ENCODE assay signal across 19 cellular contexts in the genomic region with DNA sequence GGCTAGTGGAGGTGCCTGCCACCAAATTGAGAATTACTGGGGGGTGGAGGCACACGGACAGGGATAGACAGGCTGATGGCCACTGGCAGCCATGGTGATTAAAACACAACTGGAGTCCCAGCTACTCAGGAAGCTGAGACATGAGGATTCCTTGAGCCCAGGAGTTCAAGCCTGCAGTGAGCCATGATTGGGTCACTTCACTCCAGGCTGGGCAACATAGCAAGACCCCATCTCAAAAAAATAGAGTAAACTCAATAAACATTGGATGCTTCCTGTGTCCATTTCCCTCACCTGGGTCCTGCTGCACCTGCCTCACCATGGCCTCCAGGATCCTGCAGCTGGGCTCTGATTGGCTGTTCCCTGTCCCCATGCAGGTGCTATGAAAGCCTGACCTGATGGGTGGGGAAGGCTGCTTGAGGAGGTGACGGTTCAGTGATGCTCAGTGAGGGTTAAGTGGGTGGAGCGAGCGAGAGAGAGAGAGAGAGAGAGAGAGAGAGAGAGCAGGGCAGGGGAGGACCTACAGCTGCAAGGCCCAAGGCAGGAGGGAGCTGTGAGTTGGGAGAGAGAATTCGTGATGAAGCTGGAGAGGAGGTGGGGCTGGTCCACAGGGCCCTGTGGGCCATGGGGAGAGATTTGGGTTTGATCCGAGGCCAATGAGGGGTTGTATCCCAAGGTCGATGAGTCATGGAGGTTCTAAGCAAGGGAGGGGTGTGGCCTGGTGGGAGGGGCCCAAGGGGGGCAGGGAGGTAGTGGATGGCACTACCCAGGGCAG. TPM values are rescaled to one million over a fixed set of nuclear protein-coding genes. Genes with fewer than 3 reads are reported as not detected.
DNase-seq lines count a peak whose midpoint lies in the region; ATAC-seq and TF ChIP-seq lines count a peak whose summit lies in the region.
"Had no signal": no experiment of that assay in that cellular context is flagged by ENCODE, and none has a peak within 500 bp of the region (broad histone marks: within the 10 kb centered on the region; RNA-seq: fewer than 3 reads in every experiment).

No MANE protein-coding gene starts in this region.

- H3K27ac Mint-ChIP-seq in endothelial cell (ENCODE audit: unreplicated experiment) = no peak overlapping the region
- H3K27ac Mint-ChIP-seq: activated naive CD8-positive, alpha-beta T cell; CD14-positive monocyte; naive B cell; T-cell had no signal

- intact Hi-C loops in PC-3 (cut with micrococcal nuclease) = no loop called here

- CTCF ChIA-PET in PC-3 (lab: Charles Lee) = no interaction called here

- POLR2A ChIA-PET in PC-3 (lab: Charles Lee; ENCODE audit: unreplicated experiment) = no interaction called here

- no peak overlapping the region for H2AFZ ChIP-seq in PC-3 (ENCODE audit: low read length)
- H2AFZ ChIP-seq: hepatocyte had no signal

- H4K20me1 ChIP-seq in PC-3 (ENCODE audit: low read length) = no peaks in the 10 kb centered on the region

- BruUV-seq in PC-3 (replicated peaks; lab: Mats Ljungman, UMichigan) = no TSS peak

- no peaks in the 10 kb centered on the region for H3K9me2 ChIP-seq in PC-3 (replicated peaks; ENCODE audit: low read length)

- H3K4me2 ChIP-seq in PC-3 (ENCODE audit: low read length) = no peak overlapping the region
- H3K4me2 ChIP-seq: hepatocyte had no signal

- H3K9ac ChIP-seq in PC-3 (ENCODE audit: low read length) = no peak overlapping the region

- H3K36me3 Mint-ChIP-seq in endothelial cell (ENCODE audit: low read depth, unreplicated experiment) = no peaks in the 10 kb centered on the region
- H3K36me3 Mint-ChIP-seq: activated naive CD8-positive, alpha-beta T cell; CD14-positive monocyte; naive B cell had no signal

- H3F3A ChIP-seq in PC-3 (ENCODE audit: low read length, unreplicated experiment) = no peaks in the 10 kb centered on the region

- H3K9me3 Mint-ChIP-seq in endothelial cell (ENCODE audit: unreplicated experiment) = no peaks in the 10 kb centered on the region
- H3K9me3 Mint-ChIP-seq: central memory CD8-positive, alpha-beta T cell; T-cell had no signal

- H3K27ac ChIP-seq in PC-3 (ENCODE audit: low read length) = no peak overlapping the region
- H3K27ac ChIP-seq: hepatocyte had no signal

- H3K4me3 Mint-ChIP-seq in endothelial cell (ENCODE audit: unreplicated experiment) = no peak overlapping the region
- H3K4me3 Mint-ChIP-seq: activated naive CD8-positive, alpha-beta T cell; CD14-positive monocyte; central memory CD8-positive, alpha-beta T cell; naive B cell; T-cell had no signal

- peaks cover 9% of the 10 kb centered on the region for H3K27me3 Mint-ChIP-seq in endothelial cell (ENCODE audit: unreplicated experiment)

- no peaks in the 10 kb centered on the region for H3K36me3 ChIP-seq in PC-3 (ENCODE audit: low read depth, low read length)

- peaks cover 12% of the 10 kb centered on the region for H3K4me1 ChIP-seq in PC-3 (ENCODE audit: insufficient read depth, low read length)

- no peak overlapping the region for H3K4me3 ChIP-seq in PC-3 (ENCODE audit: low read length)
- H3K4me3 ChIP-seq: hepatocyte had no signal

- H3K27me3 ChIP-seq in PC-3 (ENCODE audit: low read length) = no peaks in the 10 kb centered on the region

- peaks cover 5% of the 10 kb centered on the region for H3K4me1 Mint-ChIP-seq in endothelial cell (ENCODE audit: unreplicated experiment)
- H3K4me1 Mint-ChIP-seq: central memory CD8-positive, alpha-beta T cell had no signal

- no peaks in the 10 kb centered on the region for H3K9me3 ChIP-seq in PC-3 (ENCODE audit: low read length)

- DNase-seq in Daoy (ENCODE audit: low read depth) (peak; percentile 63), HUDEP-2 (lab: John Stamatoyannopoulos, UW; ENCODE audit: unreplicated experiment in 76 of 76) (peak in 69 of 76 experiments; percentile 5 to 82 (median 54)), PC-3 (peak; percentile 3), fibroblast of peridontal ligament (ENCODE audit: extremely low read depth) (peak; percentile 31), NCI-H1092 (lab: John Stamatoyannopoulos, UW) (no peak), pons (ENCODE audit: low spot score) (no peak), endothelial cell (ENCODE audit: low spot score) (no peak)
- DNase-seq: activated CD4-positive, alpha-beta T cell treated with anti-CD3 and anti-CD28 coated beads for 1 hour; KBM-7; naive B cell; NCI-H2107; OCI-M1; stimulated activated CD4-positive, alpha-beta T cell treated with anti-CD3 and anti-CD28 coated beads, Interleukin-1b, Interleukin-23, amount 100 ng/mL, for 48 hours; T-cell had no signal

- ATAC-seq in PC-3 = no peak
- ATAC-seq: left lobe of liver, T-cell had no signal

- no peaks in the 10 kb centered on the region for H3K79me2 ChIP-seq in PC-3 (ENCODE audit: low read length)
- H3K79me2 ChIP-seq: hepatocyte had no signal

- TF ChIP-seq CTCF in PC-3 (conservative IDR thresholded peaks at IDR 0.05; ENCODE audit: low read depth, low read length) (no peak), endothelial cell (IDR thresholded peaks at IDR 0.05; ENCODE audit: unreplicated experiment) (no peak)

RNA-seq across cellular contexts. Expression of gene FUBP3, which starts 36.7 kb away (rescaled TPM):
- total RNA-seq in Daoy (2014; rRNA removed; shearing (Covaris generic)) = 61.5 and 80.6 TPM in 2 replicates
- 53.7 and 59.6 TPM in 2 replicates for total RNA-seq in PC-3 (2014; rRNA removed)
- 61.9 TPM for total RNA-seq in endothelial cell (ENCODE audit: unreplicated experiment)

Comparison
In these comparisons a context has a peak if more than half of its experiments do, and no peak if none do; other contexts are left out.
1. DNase-seq: peak in Daoy (single experiment), HUDEP-2 (69 of 76), PC-3 (single experiment) and fibroblast of peridontal ligament (single experiment); none in NCI-H1092 (single experiment), pons (single experiment) and endothelial cell (single experiment).